8 cellular contexts compared by ENCODE assay signal in genomic region chr7:7183833-7184463, GRCh38. TPM values are rescaled to one million over a fixed set of nuclear protein-coding genes. Genes with fewer than 3 reads are reported as not detected.
DNase-seq lines count a peak whose midpoint lies in the region; ATAC-seq and TF ChIP-seq lines count a peak whose summit lies in the region.

No MANE protein-coding gene starts in this region.

- CTCF ChIA-PET in PC-3 (lab: Charles Lee), result interaction anchor here (1.6 kb wide), 1 partner anchor 81 kb away, joined by 10 read pairs; no protein-coding TSS in a partner anchor

- H3K4me3 ChIP-seq in GM12864 (ENCODE audit: low read depth, low read length) (peak overlapping the region; percentile 68), PC-3 (ENCODE audit: low read length) (peak overlapping the region; percentile 87), epithelial cell of esophagus (ENCODE audit: low read length) (peak overlapping the region; percentile 86), trophoblast cell (ENCODE audit: low read depth, low read length) (no peak overlapping the region)

- H2BK12ac ChIP-seq in trophoblast cell (ENCODE audit: low read length), result no peak overlapping the region

- H3K9me3 ChIP-seq in PC-3 (ENCODE audit: low read length) (no peaks in the 10 kb centered on the region), trophoblast cell (ENCODE audit: insufficient read depth, low read depth, low read length) (no peaks in the 10 kb centered on the region)

- H3K4me2 ChIP-seq in PC-3 (ENCODE audit: low read length) (peak overlapping the region; percentile 86), trophoblast cell (ENCODE audit: low read length) (peak overlapping the region; percentile 71)

- H2BK5ac ChIP-seq in trophoblast cell (ENCODE audit: low read depth, low read length, poor library complexity), result no peak overlapping the region

- no peaks in the 10 kb centered on the region for H3K27me3 ChIP-seq in PC-3 (ENCODE audit: low read length)
- H3K27me3 ChIP-seq in trophoblast cell (ENCODE audit: insufficient read depth, low read length), result no peaks in the 10 kb centered on the region

- TSS peak; percentile 50 for BruUV-seq in PC-3 (replicated peaks; lab: Mats Ljungman, UMichigan)

- H3F3A ChIP-seq in PC-3 (ENCODE audit: low read length, unreplicated experiment), result no peaks in the 10 kb centered on the region

- TF ChIP-seq CTCF in GM12864 (IDR thresholded peaks at IDR 0.05; ENCODE audit: low read depth, low read length, missing control alignments), result no peak
- no peak for TF ChIP-seq CTCF in PC-3 (conservative IDR thresholded peaks at IDR 0.05; ENCODE audit: low read depth, low read length)
- TF ChIP-seq CTCF in epithelial cell of esophagus (IDR thresholded peaks at IDR 0.05; ENCODE audit: insufficient read depth, low read depth, low read length, missing control alignments), result no peak

- POLR2A ChIA-PET in PC-3 (lab: Charles Lee; ENCODE audit: unreplicated experiment), result interaction anchor here (0.6 kb wide), 1 partner anchor 724 kb away, joined by 9 read pairs; no protein-coding TSS in a partner anchor

- no peak overlapping the region for H4K91ac ChIP-seq in trophoblast cell (ENCODE audit: low read depth, low read length)

- H3K9ac ChIP-seq in PC-3 (ENCODE audit: low read length), result peak overlapping the region; percentile 77; the same call in 1 of the 2 replicates
- no peak overlapping the region for H3K9ac ChIP-seq in trophoblast cell (ENCODE audit: low read length)

- no peak overlapping the region for H3K14ac ChIP-seq in trophoblast cell (ENCODE audit: low read length)

- H3K36me3 ChIP-seq in PC-3 (ENCODE audit: low read depth, low read length), result no peaks in the 10 kb centered on the region
- H3K36me3 ChIP-seq in trophoblast cell (ENCODE audit: control insufficient read depth in 1 of 2, insufficient read depth in 2 of 2, low read length in 2 of 2), result peaks cover 2 to 4% of the 10 kb centered on the region in 2 experiments

- H3K18ac ChIP-seq in trophoblast cell (ENCODE audit: low read length), result no peak overlapping the region

- H3K79me2 ChIP-seq in PC-3 (ENCODE audit: low read length) (peaks cover 61% of the 10 kb centered on the region), trophoblast cell (ENCODE audit: control insufficient read depth, insufficient read depth, low read length, poor library complexity) (peaks cover 9% of the 10 kb centered on the region)

- H4K8ac ChIP-seq in trophoblast cell (ENCODE audit: low read depth, low read length), result no peak overlapping the region

- peaks cover 20% of the 10 kb centered on the region for H3K79me1 ChIP-seq in trophoblast cell (ENCODE audit: low read length)

- no peak for ATAC-seq in PC-3
- no peak for ATAC-seq in GM21717 (IDR thresholded peaks at IDR 0.05; ENCODE audit: unreplicated experiment)

- H3K4me1 ChIP-seq in PC-3 (ENCODE audit: insufficient read depth, low read length), result peaks cover 20% of the 10 kb centered on the region
- peaks cover 3 to 6% of the 10 kb centered on the region in 2 experiments for H3K4me1 ChIP-seq in trophoblast cell (ENCODE audit: control insufficient read depth in 1 of 2, insufficient read depth in 2 of 2, low read length in 2 of 2)

- H4K12ac ChIP-seq in trophoblast cell (ENCODE audit: low read depth, low read length), result no peak overlapping the region

- no peaks in the 10 kb centered on the region for H3K9me2 ChIP-seq in PC-3 (replicated peaks; ENCODE audit: low read length)

- H3K4ac ChIP-seq in trophoblast cell (ENCODE audit: low read depth, low read length), result peak overlapping the region; percentile 46

- DNase-seq in GM12864 (ENCODE audit: low read depth), result no peak
- DNase-seq in PC-3, result peak; percentile 41
- peak; percentile 32 for DNase-seq in epithelial cell of esophagus (ENCODE audit: low read depth)
- peak in 1 of 2 donors; percentile 11 for DNase-seq in trophoblast cell
- no peak for DNase-seq in Ammon's horn (ENCODE audit: low spot score)
- no peak for DNase-seq in NCI-H345 (lab: John Stamatoyannopoulos, UW)
- DNase-seq in NCI-H82 treated with DMSO at 0.1 percent for 48 hours (lab: John Stamatoyannopoulos, UW; ENCODE audit: unreplicated experiment), result no peak

- WGBS in trophoblast cell (ENCODE audit: extremely low coverage, insufficient coverage, insufficient read length), result no CpG with 5 or more reads among the region's 4 CpGs

- H3K27ac ChIP-seq in PC-3 (ENCODE audit: low read length), result no peak overlapping the region
- no peak overlapping the region for H3K27ac ChIP-seq in trophoblast cell (ENCODE audit: low read depth, low read length)

- H2BK120ac ChIP-seq in trophoblast cell (ENCODE audit: insufficient read depth, low read length, poor library complexity), result no peak overlapping the region

- H4K20me1 ChIP-seq in PC-3 (ENCODE audit: low read length), result peaks cover 3% of the 10 kb centered on the region; the same call in 1 of the 2 replicates

- H3K23ac ChIP-seq in trophoblast cell (ENCODE audit: low read length), result no peak overlapping the region

- no peak overlapping the region for H2AK5ac ChIP-seq in trophoblast cell (ENCODE audit: low read length)

- H2AFZ ChIP-seq in PC-3 (ENCODE audit: low read length) (peak overlapping the region; percentile 86), trophoblast cell (ENCODE audit: insufficient read depth, low read length, poor library complexity) (no peak overlapping the region)

- intact Hi-C loops in PC-3 (cut with micrococcal nuclease), result loop anchor here (1.0 to 5.0 kb wide), 5 partner anchors 63 to 357 kb away; no protein-coding TSS in a partner anchor

RNA-seq across cellular contexts. Expression of gene C1GALT1, which starts 1.6 kb away (rescaled TPM):
- total RNA-seq in PC-3 (2014; rRNA removed), result 19.3 and 32.3 TPM in 2 replicates
- 142 and 155 TPM in 2 replicates for polyA plus RNA-seq in trophoblast cell (2013)

Comparison
In these comparisons a context has a peak if more than half of its experiments do, and no peak if none do; other contexts are left out.
1. DNase-seq: peak in PC-3 (single experiment) and epithelial cell of esophagus (single experiment); none in GM12864 (single experiment), Ammon's horn (single experiment), NCI-H345 (single experiment) and NCI-H82 treated with DMSO at 0.1 percent for 48 hours (single experiment).